ENCODE assay signal across 1 cellular context in the genomic region with DNA sequence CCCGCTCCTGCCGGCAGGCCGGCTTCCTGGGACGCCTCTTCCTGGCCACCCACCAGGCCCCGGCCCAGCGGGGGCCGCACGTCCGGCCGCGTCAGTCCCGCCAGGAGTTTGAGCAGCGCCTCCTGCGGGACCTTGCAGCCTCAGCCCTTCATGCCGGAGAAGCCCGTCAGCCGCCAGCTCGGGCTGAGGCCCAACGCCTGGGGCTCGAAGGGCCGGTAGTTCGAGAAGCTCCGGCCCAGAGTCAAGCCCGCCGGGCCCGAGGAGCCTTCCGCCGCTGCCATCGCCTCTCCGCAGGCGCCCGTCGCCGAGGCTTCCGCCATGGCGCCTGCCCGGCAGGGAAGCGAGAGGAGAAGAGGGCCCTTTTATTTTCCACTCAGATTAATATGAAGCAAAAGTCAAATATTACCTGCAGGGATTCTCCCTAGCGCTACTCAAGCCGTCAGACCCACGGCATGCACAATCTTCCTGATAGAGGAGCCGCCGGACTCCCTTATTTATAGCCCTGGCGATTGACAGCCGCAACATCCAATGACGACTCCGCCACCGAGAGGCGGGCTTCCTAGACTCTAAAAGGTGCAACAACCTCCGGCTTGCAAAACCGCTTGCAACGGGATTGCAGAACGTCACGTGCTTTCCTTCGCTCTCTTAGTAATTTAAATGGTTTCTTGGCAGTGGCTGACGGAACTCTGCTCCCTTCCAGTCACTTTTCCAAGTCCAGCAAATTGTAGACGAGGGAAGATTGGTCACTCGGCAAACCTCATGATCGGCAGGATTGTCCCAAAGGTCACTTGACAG.
TF ChIP-seq lines count a peak whose summit lies in the region.

A gene with protein sequence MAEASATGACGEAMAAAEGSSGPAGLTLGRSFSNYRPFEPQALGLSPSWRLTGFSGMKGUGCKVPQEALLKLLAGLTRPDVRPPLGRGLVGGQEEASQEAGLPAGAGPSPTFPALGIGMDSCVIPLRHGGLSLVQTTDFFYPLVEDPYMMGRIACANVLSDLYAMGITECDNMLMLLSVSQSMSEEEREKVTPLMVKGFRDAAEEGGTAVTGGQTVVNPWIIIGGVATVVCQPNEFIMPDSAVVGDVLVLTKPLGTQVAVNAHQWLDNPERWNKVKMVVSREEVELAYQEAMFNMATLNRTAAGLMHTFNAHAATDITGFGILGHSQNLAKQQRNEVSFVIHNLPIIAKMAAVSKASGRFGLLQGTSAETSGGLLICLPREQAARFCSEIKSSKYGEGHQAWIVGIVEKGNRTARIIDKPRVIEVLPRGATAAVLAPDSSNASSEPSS (minus strand): TSS at position 467 of the 795 bp plus-strand sequence. CDS start 147 bp downstream, at position 320.

TF ChIP-seq in HEK293, 187 proteins besides CTCF, POLR2A, EP300 and RAD21 (continued from another document and continues in another):
- TF ChIP-seq, protein P1, sequence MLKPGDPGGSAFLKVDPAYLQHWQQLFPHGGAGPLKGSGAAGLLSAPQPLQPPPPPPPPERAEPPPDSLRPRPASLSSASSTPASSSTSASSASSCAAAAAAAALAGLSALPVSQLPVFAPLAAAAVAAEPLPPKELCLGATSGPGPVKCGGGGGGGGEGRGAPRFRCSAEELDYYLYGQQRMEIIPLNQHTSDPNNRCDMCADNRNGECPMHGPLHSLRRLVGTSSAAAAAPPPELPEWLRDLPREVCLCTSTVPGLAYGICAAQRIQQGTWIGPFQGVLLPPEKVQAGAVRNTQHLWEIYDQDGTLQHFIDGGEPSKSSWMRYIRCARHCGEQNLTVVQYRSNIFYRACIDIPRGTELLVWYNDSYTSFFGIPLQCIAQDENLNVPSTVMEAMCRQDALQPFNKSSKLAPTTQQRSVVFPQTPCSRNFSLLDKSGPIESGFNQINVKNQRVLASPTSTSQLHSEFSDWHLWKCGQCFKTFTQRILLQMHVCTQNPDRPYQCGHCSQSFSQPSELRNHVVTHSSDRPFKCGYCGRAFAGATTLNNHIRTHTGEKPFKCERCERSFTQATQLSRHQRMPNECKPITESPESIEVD (tag by site-specific recombination; IDR thresholded peaks at IDR 0.05) = no peak
- TF ChIP-seq RBAK (tag by site-specific recombination; IDR thresholded peaks at IDR 0.05) (no peak), ZNF335 (tag by site-specific recombination; conservative IDR thresholded peaks at IDR 0.05) (peak; percentile 98), KLF8 (tag by site-specific recombination; IDR thresholded peaks at IDR 0.05) (no peak), ZNF530 (tag by site-specific recombination; IDR thresholded peaks at IDR 0.05; ENCODE audit: low read depth) (no peak), FEZF1 (tag by site-specific recombination; IDR thresholded peaks at IDR 0.05) (peak; percentile 53), ZEB2 (tag by site-specific recombination; IDR thresholded peaks at IDR 0.05) (peak; percentile 65), ZNF747 (tag by site-specific recombination; IDR thresholded peaks at IDR 0.05) (no peak), ZFP3 (tag by site-specific recombination; IDR thresholded peaks at IDR 0.05; ENCODE audit: low read depth) (no peak), SETDB1 (IDR thresholded peaks at IDR 0.05; ENCODE audit: insufficient read length, low read length) (peak; percentile 81), ZNF561 (tag by site-specific recombination; IDR thresholded peaks at IDR 0.05; ENCODE audit: borderline replicate concordance) (peak; percentile 74), ZNF350 (tag by site-specific recombination; IDR thresholded peaks at IDR 0.05) (no peak), ZNF114 (tag by site-specific recombination; IDR thresholded peaks at IDR 0.05) (peak; percentile 99), ZNF404 (tag by site-specific recombination; IDR thresholded peaks at IDR 0.05) (no peak), PATZ1 (tag by site-specific recombination; IDR thresholded peaks at IDR 0.05) (peak; percentile 85), WT1 (tag by site-specific recombination; IDR thresholded peaks at IDR 0.05) (no peak), IKZF3 (tag by site-specific recombination; IDR thresholded peaks at IDR 0.05) (peak; percentile 93), ZNF140 (tag by site-specific recombination; IDR thresholded peaks at IDR 0.05) (no peak), ZSCAN23 (tag by site-specific recombination; IDR thresholded peaks at IDR 0.05) (no peak), ZFP37 (tag by site-specific recombination; IDR thresholded peaks at IDR 0.05) (no peak), ZNF280D (tag by site-specific recombination; IDR thresholded peaks at IDR 0.05) (no peak), ZNF174 (tag by site-specific recombination; IDR thresholded peaks at IDR 0.05) (no peak), ZNF362 (tag by site-specific recombination; IDR thresholded peaks at IDR 0.05) (no peak), ZBTB1 (tag by site-specific recombination; IDR thresholded peaks at IDR 0.05) (no peak), ZNF544 (tag by site-specific recombination; IDR thresholded peaks at IDR 0.05) (no peak), ZNF146 (tag by site-specific recombination; IDR thresholded peaks at IDR 0.05) (no peak), GLI2 (tag by site-specific recombination; IDR thresholded peaks at IDR 0.05; ENCODE audit: borderline replicate concordance, low read depth) (no peak)
- TF ChIP-seq, protein P2, sequence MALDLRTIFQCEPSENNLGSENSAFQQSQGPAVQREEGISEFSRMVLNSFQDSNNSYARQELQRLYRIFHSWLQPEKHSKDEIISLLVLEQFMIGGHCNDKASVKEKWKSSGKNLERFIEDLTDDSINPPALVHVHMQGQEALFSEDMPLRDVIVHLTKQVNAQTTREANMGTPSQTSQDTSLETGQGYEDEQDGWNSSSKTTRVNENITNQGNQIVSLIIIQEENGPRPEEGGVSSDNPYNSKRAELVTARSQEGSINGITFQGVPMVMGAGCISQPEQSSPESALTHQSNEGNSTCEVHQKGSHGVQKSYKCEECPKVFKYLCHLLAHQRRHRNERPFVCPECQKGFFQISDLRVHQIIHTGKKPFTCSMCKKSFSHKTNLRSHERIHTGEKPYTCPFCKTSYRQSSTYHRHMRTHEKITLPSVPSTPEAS (tag by site-specific recombination; IDR thresholded peaks at IDR 0.05) = no peak
- TF ChIP-seq, protein P3, sequence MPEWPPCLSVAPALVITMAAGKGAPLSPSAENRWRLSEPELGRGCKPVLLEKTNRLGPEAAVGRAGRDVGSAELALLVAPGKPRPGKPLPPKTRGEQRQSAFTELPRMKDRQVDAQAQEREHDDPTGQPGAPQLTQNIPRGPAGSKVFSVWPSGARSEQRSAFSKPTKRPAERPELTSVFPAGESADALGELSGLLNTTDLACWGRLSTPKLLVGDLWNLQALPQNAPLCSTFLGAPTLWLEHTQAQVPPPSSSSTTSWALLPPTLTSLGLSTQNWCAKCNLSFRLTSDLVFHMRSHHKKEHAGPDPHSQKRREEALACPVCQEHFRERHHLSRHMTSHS (tag by site-specific recombination; IDR thresholded peaks at IDR 0.05) = no peak
- TF ChIP-seq, protein P4, sequence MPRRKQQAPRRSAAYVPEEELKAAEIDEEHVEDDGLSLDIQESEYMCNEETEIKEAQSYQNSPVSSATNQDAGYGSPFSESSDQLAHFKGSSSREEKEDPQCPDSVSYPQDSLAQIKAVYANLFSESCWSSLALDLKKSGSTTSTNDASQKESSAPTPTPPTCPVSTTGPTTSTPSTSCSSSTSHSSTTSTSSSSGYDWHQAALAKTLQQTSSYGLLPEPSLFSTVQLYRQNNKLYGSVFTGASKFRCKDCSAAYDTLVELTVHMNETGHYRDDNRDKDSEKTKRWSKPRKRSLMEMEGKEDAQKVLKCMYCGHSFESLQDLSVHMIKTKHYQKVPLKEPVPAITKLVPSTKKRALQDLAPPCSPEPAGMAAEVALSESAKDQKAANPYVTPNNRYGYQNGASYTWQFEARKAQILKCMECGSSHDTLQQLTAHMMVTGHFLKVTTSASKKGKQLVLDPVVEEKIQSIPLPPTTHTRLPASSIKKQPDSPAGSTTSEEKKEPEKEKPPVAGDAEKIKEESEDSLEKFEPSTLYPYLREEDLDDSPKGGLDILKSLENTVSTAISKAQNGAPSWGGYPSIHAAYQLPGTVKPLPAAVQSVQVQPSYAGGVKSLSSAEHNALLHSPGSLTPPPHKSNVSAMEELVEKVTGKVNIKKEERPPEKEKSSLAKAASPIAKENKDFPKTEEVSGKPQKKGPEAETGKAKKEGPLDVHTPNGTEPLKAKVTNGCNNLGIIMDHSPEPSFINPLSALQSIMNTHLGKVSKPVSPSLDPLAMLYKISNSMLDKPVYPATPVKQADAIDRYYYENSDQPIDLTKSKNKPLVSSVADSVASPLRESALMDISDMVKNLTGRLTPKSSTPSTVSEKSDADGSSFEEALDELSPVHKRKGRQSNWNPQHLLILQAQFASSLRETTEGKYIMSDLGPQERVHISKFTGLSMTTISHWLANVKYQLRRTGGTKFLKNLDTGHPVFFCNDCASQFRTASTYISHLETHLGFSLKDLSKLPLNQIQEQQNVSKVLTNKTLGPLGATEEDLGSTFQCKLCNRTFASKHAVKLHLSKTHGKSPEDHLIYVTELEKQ (tag by site-specific recombination; IDR thresholded peaks at IDR 0.05; ENCODE audit: borderline replicate concordance) = no peak; the same call in 1 of the 2 replicates
- TF ChIP-seq, protein P5, sequence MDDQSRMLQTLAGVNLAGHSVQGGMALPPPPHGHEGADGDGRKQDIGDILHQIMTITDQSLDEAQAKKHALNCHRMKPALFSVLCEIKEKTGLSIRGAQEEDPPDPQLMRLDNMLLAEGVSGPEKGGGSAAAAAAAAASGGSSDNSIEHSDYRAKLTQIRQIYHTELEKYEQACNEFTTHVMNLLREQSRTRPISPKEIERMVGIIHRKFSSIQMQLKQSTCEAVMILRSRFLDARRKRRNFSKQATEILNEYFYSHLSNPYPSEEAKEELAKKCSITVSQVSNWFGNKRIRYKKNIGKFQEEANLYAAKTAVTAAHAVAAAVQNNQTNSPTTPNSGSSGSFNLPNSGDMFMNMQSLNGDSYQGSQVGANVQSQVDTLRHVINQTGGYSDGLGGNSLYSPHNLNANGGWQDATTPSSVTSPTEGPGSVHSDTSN (CRISPR knock-in tag; IDR thresholded peaks at IDR 0.05) = 0 out of 2 replicates have a peak, but pooled peaks have one; percentile 71
- TF ChIP-seq, protein P6, sequence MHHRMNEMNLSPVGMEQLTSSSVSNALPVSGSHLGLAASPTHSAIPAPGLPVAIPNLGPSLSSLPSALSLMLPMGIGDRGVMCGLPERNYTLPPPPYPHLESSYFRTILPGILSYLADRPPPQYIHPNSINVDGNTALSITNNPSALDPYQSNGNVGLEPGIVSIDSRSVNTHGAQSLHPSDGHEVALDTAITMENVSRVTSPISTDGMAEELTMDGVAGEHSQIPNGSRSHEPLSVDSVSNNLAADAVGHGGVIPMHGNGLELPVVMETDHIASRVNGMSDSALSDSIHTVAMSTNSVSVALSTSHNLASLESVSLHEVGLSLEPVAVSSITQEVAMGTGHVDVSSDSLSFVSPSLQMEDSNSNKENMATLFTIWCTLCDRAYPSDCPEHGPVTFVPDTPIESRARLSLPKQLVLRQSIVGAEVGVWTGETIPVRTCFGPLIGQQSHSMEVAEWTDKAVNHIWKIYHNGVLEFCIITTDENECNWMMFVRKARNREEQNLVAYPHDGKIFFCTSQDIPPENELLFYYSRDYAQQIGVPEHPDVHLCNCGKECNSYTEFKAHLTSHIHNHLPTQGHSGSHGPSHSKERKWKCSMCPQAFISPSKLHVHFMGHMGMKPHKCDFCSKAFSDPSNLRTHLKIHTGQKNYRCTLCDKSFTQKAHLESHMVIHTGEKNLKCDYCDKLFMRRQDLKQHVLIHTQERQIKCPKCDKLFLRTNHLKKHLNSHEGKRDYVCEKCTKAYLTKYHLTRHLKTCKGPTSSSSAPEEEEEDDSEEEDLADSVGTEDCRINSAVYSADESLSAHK (tag by site-specific recombination; IDR thresholded peaks at IDR 0.05) = peak; percentile 60
